Comparison of ENCODE assay signal across 20 cellular contexts in the genomic region with DNA sequence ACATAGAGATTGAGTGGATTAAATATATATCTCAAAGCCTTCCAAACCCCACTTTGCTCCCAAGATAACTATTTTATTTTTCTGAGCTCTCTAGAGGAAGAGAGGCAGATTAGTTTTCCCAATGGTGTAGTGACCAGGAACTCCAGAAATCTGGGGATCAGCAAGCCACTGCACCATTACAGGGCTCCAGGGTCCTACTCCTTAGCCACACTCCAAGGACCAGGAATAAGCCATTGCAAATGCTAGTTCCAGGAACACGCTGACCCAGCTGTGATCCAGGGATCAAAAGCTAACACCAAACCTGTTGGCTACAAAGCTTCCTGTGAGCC.
DNase-seq lines count a peak whose midpoint lies in the region; FAIRE-seq and TF ChIP-seq lines count a peak whose summit lies in the region.
"Had no signal": no experiment of that assay in that cellular context is flagged by ENCODE, and none has a peak within 500 bp of the region (broad histone marks: within the 10 kb centered on the region; RNA-seq: fewer than 3 reads in every experiment).

No MANE protein-coding gene starts in this region.

- H3K4me1 ChIP-seq in astrocyte (ENCODE audit: insufficient read depth, low read length) = peaks cover 48% of the 10 kb centered on the region
- H3K4me1 ChIP-seq in smooth muscle cell (ENCODE audit: low read depth) = peaks cover 31% of the 10 kb centered on the region
- H3K4me1 ChIP-seq: HAP-1 had no signal

- CTCF ChIA-PET in RWPE1 (lab: Yijun Ruan, JAX) = interaction anchor here (2.0 kb wide), 1 partner anchor 10 kb away, joined by 6 read pairs; no protein-coding TSS in a partner anchor

- H3K4me1 Mint-ChIP-seq in astrocyte (ENCODE audit: low read depth, unreplicated experiment) = peaks cover 67% of the 10 kb centered on the region
- H3K4me1 Mint-ChIP-seq: CD4-positive, alpha-beta memory T cell had no signal

- H3K9me3 ChIP-seq in astrocyte (ENCODE audit: insufficient read depth, low read depth, low read length) (no peaks in the 10 kb centered on the region), smooth muscle cell (replicated peaks; ENCODE audit: low read depth) (no peaks in the 10 kb centered on the region)
- H3K9me3 ChIP-seq: HAP-1 had no signal

- FAIRE-seq in astrocyte (lab: Jason Lieb, UNC) = no peak
- FAIRE-seq: D721Med, GM12878, GM18507, H54 had no signal

- H3K27ac ChIP-seq in RWPE1 (peak overlapping the region; percentile 88), astrocyte (ENCODE audit: low read depth, low read length) (no peak overlapping the region), epithelial cell of prostate (peak overlapping the region; percentile 98), smooth muscle cell (ENCODE audit: low read depth) (peak overlapping the region; percentile 95)

- H3F3A ChIP-seq in smooth muscle cell (ENCODE audit: low read depth) = peaks cover 9% of the 10 kb centered on the region

- H3K9ac ChIP-seq in astrocyte (ENCODE audit: low read length) = no peak overlapping the region
- no peak overlapping the region for H3K9ac ChIP-seq in smooth muscle cell (ENCODE audit: low read depth)

- no peak for DNase-seq in RWPE1 (ENCODE audit: low spot score)
- DNase-seq in astrocyte (ENCODE audit: low read depth) = no peak
- no peak for DNase-seq in epithelial cell of prostate (ENCODE audit: low read depth, low spot score)
- DNase-seq in smooth muscle cell (lab: John Stamatoyannopoulos, UW; ENCODE audit: unreplicated experiment) = no peak
- DNase-seq in SK-N-DZ (ENCODE audit: low spot score) = no peak
- no peak for DNase-seq in activated CD4-positive, CD25-positive, alpha-beta regulatory T cell treated with anti-CD3 and anti-CD28 coated beads, Interleukin-2, amount 50 U/mL, for 72 hours
- DNase-seq in amygdala (lab: John Stamatoyannopoulos, UW) = no peak
- DNase-seq: C1 segment of cervical spinal cord; CD4-positive, alpha-beta memory T cell; DMS 273 treated with DMSO at 0.1 percent for 48 hours; DMS79; EL; GDM1; GOT3; HFFc6 had no signal

- H3K36me3 Mint-ChIP-seq in astrocyte (ENCODE audit: low read depth, unreplicated experiment) = no peaks in the 10 kb centered on the region
- H3K36me3 Mint-ChIP-seq: CD4-positive, alpha-beta memory T cell had no signal

- no peaks in the 10 kb centered on the region for H3K9me3 Mint-ChIP-seq in astrocyte (ENCODE audit: unreplicated experiment)
- H3K9me3 Mint-ChIP-seq: HFFc6 had no signal

- H3K36me3 ChIP-seq in astrocyte (ENCODE audit: insufficient read depth, low read length) (no peaks in the 10 kb centered on the region), smooth muscle cell (ENCODE audit: low read depth) (no peaks in the 10 kb centered on the region)
- H3K36me3 ChIP-seq: HAP-1 had no signal

- H3K4me2 ChIP-seq in astrocyte (ENCODE audit: low read length) (no peak overlapping the region), smooth muscle cell (no peak overlapping the region)

- POLR2A ChIA-PET in RWPE1 (lab: Yijun Ruan, JAX; ENCODE audit: low non-redundant PET) = no interaction called here

- TF ChIP-seq CTCF in RWPE1 (conservative IDR thresholded peaks at IDR 0.05; ENCODE audit: low read depth) = no peak
- no peak for TF ChIP-seq CTCF in astrocyte (IDR thresholded peaks at IDR 0.05; ENCODE audit: insufficient read depth, low read depth, low read length)
- TF ChIP-seq CTCF in smooth muscle cell (IDR thresholded peaks at IDR 0.05; ENCODE audit: borderline replicate concordance, insufficient read depth, poor library complexity, severe bottlenecking) = no peak

- peaks cover under 1% of the 10 kb centered on the region for H3K27me3 Mint-ChIP-seq in astrocyte (ENCODE audit: low read depth, unreplicated experiment)

- H3K79me2 ChIP-seq in astrocyte (ENCODE audit: insufficient read depth, low read length) (no peaks in the 10 kb centered on the region), smooth muscle cell (ENCODE audit: low read depth) (no peaks in the 10 kb centered on the region)

- WGBS in smooth muscle cell (ENCODE audit: low lambda C conversion rate) = 83% methylated on average over 1 of the region's 1 CpG

- H3K27ac Mint-ChIP-seq in astrocyte (ENCODE audit: unreplicated experiment) = peak overlapping the region; percentile 28
- H3K27ac Mint-ChIP-seq: CD4-positive, alpha-beta memory T cell; HFFc6 had no signal

- H3K4me3 ChIP-seq in astrocyte (ENCODE audit: insufficient read depth, low read depth, low read length) (no peak overlapping the region), smooth muscle cell (no peak overlapping the region)
- H3K4me3 ChIP-seq: GM12878, HAP-1 had no signal

- H4K20me1 ChIP-seq in astrocyte (ENCODE audit: insufficient read depth, low read length) = no peaks in the 10 kb centered on the region
- no peaks in the 10 kb centered on the region for H4K20me1 ChIP-seq in smooth muscle cell (ENCODE audit: low read depth)

- no peaks in the 10 kb centered on the region for H3K27me3 ChIP-seq in astrocyte (ENCODE audit: insufficient read depth, low read length)
- no peaks in the 10 kb centered on the region for H3K27me3 ChIP-seq in smooth muscle cell (ENCODE audit: low read depth)

- H2AFZ ChIP-seq in astrocyte (ENCODE audit: low read depth, low read length) (no peak overlapping the region), smooth muscle cell (ENCODE audit: low read depth) (no peak overlapping the region)

- H3K4me3 Mint-ChIP-seq in astrocyte (ENCODE audit: unreplicated experiment) = no peak overlapping the region
- H3K4me3 Mint-ChIP-seq: CD4-positive, alpha-beta memory T cell; HFFc6 had no signal
